1 cellular context compared by ENCODE assay signal in genomic region chr7:76262683-76263402, GRCh38.
TF ChIP-seq lines count a peak whose summit lies in the region.

No MANE protein-coding gene starts in this region.

TF ChIP-seq in SK-N-SH treated with all-trans-retinoic acid at 6 μM for 48 hours, 23 proteins besides CTCF, POLR2A, EP300 and RAD21:
- no peak for TF ChIP-seq PATZ1 (CRISPR knock-in tag; IDR thresholded peaks at IDR 0.05; ENCODE audit: borderline replicate concordance)
- no peak for TF ChIP-seq SNAI2 (CRISPR knock-in tag; IDR thresholded peaks at IDR 0.05)
- TF ChIP-seq CSDC2 (CRISPR knock-in tag; IDR thresholded peaks at IDR 0.05), result no peak
- TF ChIP-seq POU6F1 (CRISPR knock-in tag; IDR thresholded peaks at IDR 0.05; ENCODE audit: borderline replicate concordance, low read depth), result no peak
- TF ChIP-seq CSRNP3 (CRISPR knock-in tag; IDR thresholded peaks at IDR 0.05), result no peak
- no peak for TF ChIP-seq ISL1 (CRISPR knock-in tag; IDR thresholded peaks at IDR 0.05)
- no peak for TF ChIP-seq TCF4 (CRISPR knock-in tag; IDR thresholded peaks at IDR 0.05; ENCODE audit: borderline replicate concordance)
- TF ChIP-seq ZFP3 (CRISPR knock-in tag; IDR thresholded peaks at IDR 0.05), result no peak
- no peak for TF ChIP-seq GLIS3 (CRISPR knock-in tag; IDR thresholded peaks at IDR 0.05)
- TF ChIP-seq ARNTL (CRISPR knock-in tag; IDR thresholded peaks at IDR 0.05; ENCODE audit: borderline replicate concordance, low read depth), result no peak
